ENCODE assay signal across 1 cellular context in genomic region chr5:149851211-149851610, GRCh38.
TF ChIP-seq lines count a peak whose summit lies in the region.

No MANE protein-coding gene starts in this region.

TF ChIP-seq in SK-N-SH treated with all-trans-retinoic acid at 6 μM for 48 hours, 23 proteins besides CTCF, POLR2A, EP300 and RAD21 (continued from another document):
- TF ChIP-seq, protein P1, sequence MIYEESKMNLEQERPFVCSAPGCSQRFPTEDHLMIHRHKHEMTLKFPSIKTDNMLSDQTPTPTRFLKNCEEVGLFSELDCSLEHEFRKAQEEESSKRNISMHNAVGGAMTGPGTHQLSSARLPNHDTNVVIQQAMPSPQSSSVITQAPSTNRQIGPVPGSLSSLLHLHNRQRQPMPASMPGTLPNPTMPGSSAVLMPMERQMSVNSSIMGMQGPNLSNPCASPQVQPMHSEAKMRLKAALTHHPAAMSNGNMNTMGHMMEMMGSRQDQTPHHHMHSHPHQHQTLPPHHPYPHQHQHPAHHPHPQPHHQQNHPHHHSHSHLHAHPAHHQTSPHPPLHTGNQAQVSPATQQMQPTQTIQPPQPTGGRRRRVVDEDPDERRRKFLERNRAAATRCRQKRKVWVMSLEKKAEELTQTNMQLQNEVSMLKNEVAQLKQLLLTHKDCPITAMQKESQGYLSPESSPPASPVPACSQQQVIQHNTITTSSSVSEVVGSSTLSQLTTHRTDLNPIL (CRISPR knock-in tag; IDR thresholded peaks at IDR 0.05; ENCODE audit: low read depth): no peak
- TF ChIP-seq SNAI2 (CRISPR knock-in tag; IDR thresholded peaks at IDR 0.05): no peak
- TF ChIP-seq ZNF565 (CRISPR knock-in tag; conservative IDR thresholded peaks at IDR 0.05; ENCODE audit: low read depth): no peak
- no peak for TF ChIP-seq ZNF8 (CRISPR knock-in tag; IDR thresholded peaks at IDR 0.05)
